ENCODE assay signal across 22 cellular contexts in the genomic region with DNA sequence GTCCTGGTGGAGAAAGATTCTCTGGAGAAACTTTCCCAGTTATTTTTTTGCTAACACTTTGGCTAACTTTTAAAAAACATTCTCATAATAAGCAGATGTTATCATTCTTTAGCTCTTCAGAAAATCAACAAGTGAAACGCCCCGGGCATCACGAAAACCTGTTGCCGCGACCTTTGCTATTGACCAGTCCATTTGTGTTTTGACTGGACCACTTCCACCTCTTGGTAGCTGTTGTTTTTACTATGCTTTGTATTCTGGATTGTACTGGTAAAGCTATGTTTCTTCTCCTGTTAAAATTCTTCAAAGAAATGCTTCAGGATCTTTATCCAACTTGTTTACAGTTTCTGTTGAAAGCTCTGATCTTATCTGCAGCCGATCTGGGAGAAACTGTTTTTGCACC.
"Had no signal": no experiment of that assay in that cellular context is flagged by ENCODE, and none has a peak within 500 bp of the region (broad histone marks: within the 10 kb centered on the region; RNA-seq: fewer than 3 reads in every experiment).

No MANE protein-coding gene starts in this region.

- DNase-seq: activated CD4-positive, alpha-beta memory T cell treated with anti-CD3 and anti-CD28 coated beads, Interleukin-2, amount 10 ng/mL, durations not matched to agents 7 days and 5 days; activated CD4-positive, alpha-beta T cell treated with anti-CD3 and anti-CD28 coated beads for 48 hours; activated effector memory CD4-positive, alpha-beta T cell treated with Interleukin-2 at 50 U/mL for 16 hours; activated naive CD4-positive, alpha-beta T cell treated with anti-CD3 and anti-CD28 coated beads for 36 hours; activated naive CD8-positive, alpha-beta T cell treated with anti-CD3 and anti-CD28 coated beads, Interleukin-2, amount 10 ng/mL, durations not matched to agents 7 days and 5 days; activated T-cell treated with anti-CD3 and anti-CD28 coated beads, Interleukin-2, amount 50 U/mL, for 72 hours; cerebellar nuclear complex; cortex of kidney; erythroblast; foreskin melanocyte; hippocampal formation; left ventricle myocardium inferior; naive B cell; occipital lobe; posterior cingulate gyrus; retina; spleen; stimulated activated CD4-positive, alpha-beta T cell treated with anti-CD3 and anti-CD28 coated beads, Interleukin-4, amount 100 ng/mL, for 24 hours; stimulated activated naive CD4-positive, alpha-beta T cell treated with Interleukin-2 at 50 U/mL for 16 hours; T-helper 17 cell; upper lobe of left lung had no signal

- H3K36me3 ChIP-seq: left ventricle myocardium inferior, spleen, thoracic aorta, upper lobe of left lung had no signal

- H3K27me3 ChIP-seq: spleen, upper lobe of left lung had no signal

- H3K4me1 ChIP-seq: left ventricle myocardium inferior, spleen, upper lobe of left lung had no signal

- H3K4me3 ChIP-seq: left ventricle myocardium inferior, spleen, thoracic aorta, upper lobe of left lung had no signal

- H3K9me3 ChIP-seq: left ventricle myocardium inferior, spleen, thoracic aorta, upper lobe of left lung had no signal

- H3K27ac ChIP-seq: left ventricle myocardium inferior, spleen, thoracic aorta, upper lobe of left lung had no signal

- ATAC-seq: activated T-cell treated with anti-CD3 and anti-CD28 coated beads, Interleukin-2, amount 50 U/mL, for 72 hours; T-helper 17 cell had no signal
